ENCODE assay signal across 15 cellular contexts in the genomic region with DNA sequence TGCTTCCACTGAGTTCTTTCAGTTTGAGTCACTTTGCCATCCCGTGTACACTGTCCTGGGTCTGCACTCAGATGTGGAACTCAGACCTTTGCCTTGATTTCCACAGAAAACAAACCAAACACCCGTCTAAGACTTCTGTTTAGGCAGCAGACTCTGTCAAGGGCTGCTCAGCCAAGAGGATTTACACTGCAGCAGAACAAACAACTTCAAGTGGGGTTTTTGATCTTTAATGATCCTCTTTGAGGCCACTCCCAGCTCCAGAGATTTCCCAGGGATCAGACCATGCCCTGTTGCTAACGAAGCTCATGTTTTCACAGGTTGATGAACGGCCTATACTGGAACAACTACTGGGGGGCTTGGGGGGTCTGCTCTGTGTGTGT. TPM values are rescaled to one million over a fixed set of nuclear protein-coding genes. Genes with fewer than 3 reads are reported as not detected.
DNase-seq lines count a peak whose midpoint lies in the region; ATAC-seq and TF ChIP-seq lines count a peak whose summit lies in the region.
"Had no signal": no experiment of that assay in that cellular context is flagged by ENCODE, and none has a peak within 500 bp of the region (broad histone marks: within the 10 kb centered on the region; RNA-seq: fewer than 3 reads in every experiment).

No MANE protein-coding gene starts in this region.

- TF ChIP-seq CTCF in retinal pigment epithelial cell (conservative IDR thresholded peaks at IDR 0.05; ENCODE audit: low read depth, low read length) (no peak), suprapubic skin (IDR thresholded peaks at IDR 0.05) (no peak)

- H3K4me1 ChIP-seq in suprapubic skin = peaks cover 48% of the 10 kb centered on the region

- DNase-seq in HEK293T (ENCODE audit: extremely low spot score) (peak; percentile 26), NCI-H345 treated with DMSO at 0.1 percent for 48 hours (lab: John Stamatoyannopoulos, UW; ENCODE audit: unreplicated experiment) (peak; percentile 42), retinal pigment epithelial cell (ENCODE audit: low read depth) (peak; percentile 32), suprapubic skin (ENCODE audit: low spot score in 2 of 2) (no peak), epidermal melanocyte (ENCODE audit: insufficient read length, low spot score) (no peak), cortex of kidney (lab: John Stamatoyannopoulos, UW) (no peak)
- DNase-seq: activated CD4-positive, alpha-beta memory T cell treated with anti-CD3 and anti-CD28 coated beads for 36 hours; activated effector memory CD4-positive, alpha-beta T cell treated with Interleukin-2 at 50 U/mL for 16 hours; CD4-positive, alpha-beta T cell; hippocampal formation; midbrain; T-helper 2 cell had no signal

- H3K27me3 ChIP-seq in suprapubic skin = no peaks in the 10 kb centered on the region

- no peak overlapping the region for H3K4me3 ChIP-seq in retinal pigment epithelial cell (ENCODE audit: low read length)
- H3K4me3 ChIP-seq in suprapubic skin = no peak overlapping the region

- CTCF ChIA-PET in HEK293T (lab: Yijun Ruan, JAX) = no interaction called here

- TF ChIP-seq EP300 in suprapubic skin (IDR thresholded peaks at IDR 0.05) = no peak

- ATAC-seq in esophagus mucosa (peak; percentile 34), GM21447 (IDR thresholded peaks at IDR 0.05; ENCODE audit: unreplicated experiment) (no peak)
- ATAC-seq: Panc1 had no signal

- POLR2A ChIA-PET in HEK293T (lab: Yijun Ruan, JAX) = no interaction called here

- H3K27ac ChIP-seq in suprapubic skin = no peak overlapping the region

- no peaks in the 10 kb centered on the region for H3K9me3 ChIP-seq in suprapubic skin

- no peak for TF ChIP-seq POLR2A in suprapubic skin (IDR thresholded peaks at IDR 0.05)

- no peaks in the 10 kb centered on the region for H3K36me3 ChIP-seq in suprapubic skin

- WGBS in suprapubic skin = 78% methylated on average over 4 of the region's 4 CpGs

TF ChIP-seq in HEK293T, 16 proteins besides CTCF, POLR2A, EP300 and RAD21:
- TF ChIP-seq CTBP1 (IDR thresholded peaks at IDR 0.05; ENCODE audit: borderline replicate concordance) = no peak
- TF ChIP-seq, protein P1, sequence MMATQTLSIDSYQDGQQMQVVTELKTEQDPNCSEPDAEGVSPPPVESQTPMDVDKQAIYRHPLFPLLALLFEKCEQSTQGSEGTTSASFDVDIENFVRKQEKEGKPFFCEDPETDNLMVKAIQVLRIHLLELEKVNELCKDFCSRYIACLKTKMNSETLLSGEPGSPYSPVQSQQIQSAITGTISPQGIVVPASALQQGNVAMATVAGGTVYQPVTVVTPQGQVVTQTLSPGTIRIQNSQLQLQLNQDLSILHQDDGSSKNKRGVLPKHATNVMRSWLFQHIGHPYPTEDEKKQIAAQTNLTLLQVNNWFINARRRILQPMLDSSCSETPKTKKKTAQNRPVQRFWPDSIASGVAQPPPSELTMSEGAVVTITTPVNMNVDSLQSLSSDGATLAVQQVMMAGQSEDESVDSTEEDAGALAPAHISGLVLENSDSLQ (IDR thresholded peaks at IDR 0.05) = peak; percentile 14; the same call in 1 of the 2 replicates
TF ChIP-seq in HEK293T: peak in this region for 1.

RNA-seq across cellular contexts. Expression of a gene that starts 52.5 kb away (rescaled TPM):
- 35.8 TPM for total RNA-seq in esophagus mucosa
- 100 to 1,000 TPM in 2 of 4 donors, 10 to 100 TPM in 2; 74.2 to 133 (median 106) TPM for total RNA-seq in suprapubic skin

Comparison
In these comparisons a context has a peak if more than half of its experiments do, and no peak if none do; other contexts are left out.
1. DNase-seq: peak in HEK293T (single experiment), NCI-H345 treated with DMSO at 0.1 percent for 48 hours (single experiment) and retinal pigment epithelial cell (single experiment); none in suprapubic skin (0 of 2), epidermal melanocyte (single experiment) and cortex of kidney (single experiment).